ENCODE assay signal across 18 cellular contexts in the genomic region with DNA sequence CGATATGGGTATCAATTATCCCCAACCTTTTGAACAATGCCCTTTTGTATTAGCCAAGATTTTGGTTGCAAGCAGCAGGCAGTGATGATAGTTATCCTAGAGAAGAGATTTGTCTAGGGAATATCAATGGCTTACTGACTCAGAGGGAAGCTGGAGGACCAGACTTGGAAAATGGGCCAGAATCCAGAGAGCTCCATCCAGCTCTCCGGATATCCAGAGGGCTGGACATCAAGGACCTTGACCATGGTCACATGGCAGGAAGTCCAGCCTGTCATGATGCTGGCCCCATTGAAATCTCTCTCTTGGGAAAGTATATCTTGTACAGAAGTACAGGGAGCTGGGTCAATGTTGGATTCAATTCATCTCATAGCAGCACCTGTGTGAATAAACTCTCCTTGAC.
A peak's percentile ranks its signal among the peaks of the same experiment; 100 is the strongest.
DNase-seq lines count a peak whose midpoint lies in the region; ATAC-seq and TF ChIP-seq lines count a peak whose summit lies in the region.
"Had no signal": no experiment of that assay in that cellular context is flagged by ENCODE, and none has a peak within 500 bp of the region (broad histone marks: within the 10 kb centered on the region; RNA-seq: fewer than 3 reads in every experiment).

No MANE protein-coding gene starts in this region.

- no peak overlapping the region for H3K9ac ChIP-seq in mesendoderm (ENCODE audit: low read length)
- H3K9ac ChIP-seq in smooth muscle cell (ENCODE audit: low read depth): no peak overlapping the region
- H3K9ac ChIP-seq: BLaER1, KMS-11 had no signal

- H2AFZ ChIP-seq in smooth muscle cell (ENCODE audit: low read depth): peak overlapping the region; percentile 37

- intact Hi-C loops in heart left ventricle (cut with DNase I): loop anchor here in 1 of 10 donors (10.0 kb wide), 1 partner anchor 268 kb away; no protein-coding TSS in a partner anchor
- intact Hi-C loops in left ventricle myocardium inferior (cut with micrococcal nuclease): no loop called here

- no peak overlapping the region for H2BK15ac ChIP-seq in mesendoderm (replicated peaks; ENCODE audit: low read depth)

- no peak overlapping the region for H4K8ac ChIP-seq in mesendoderm (ENCODE audit: low read depth, low read length)

- H3K36me3 ChIP-seq in heart left ventricle (no peaks in the 10 kb centered on the region), left ventricle myocardium inferior (no peaks in the 10 kb centered on the region), mesendoderm (ENCODE audit: control insufficient read depth, insufficient read depth, low read length) (no peaks in the 10 kb centered on the region), smooth muscle cell (ENCODE audit: low read depth) (peaks cover 4% of the 10 kb centered on the region)
- H3K36me3 ChIP-seq: BLaER1 had no signal

- ATAC-seq in heart left ventricle: peak in 3 of 4 donors; percentile 60 to 75 (median 67)

- no peaks in the 10 kb centered on the region for H3K79me1 ChIP-seq in mesendoderm (ENCODE audit: low read length)

- 43 to 63% (median 47%) methylated on average over 2 of the region's 2 CpGs for WGBS in heart left ventricle, 4 donors
- WGBS in mesendoderm (ENCODE audit: extremely low coverage, insufficient coverage, low lambda C conversion rate): no CpG with 5 or more reads among the region's 2 CpGs
- 92% methylated on average over 2 of the region's 2 CpGs for WGBS in smooth muscle cell (ENCODE audit: low lambda C conversion rate)

- H3K27ac ChIP-seq in heart left ventricle (peak overlapping the region in 2 of 12 donors; percentile 9 to 33), left ventricle myocardium inferior (replicated peaks) (no peak overlapping the region), mesendoderm (ENCODE audit: low read depth, low read length) (no peak overlapping the region), smooth muscle cell (ENCODE audit: low read depth) (no peak overlapping the region)
- H3K27ac ChIP-seq: BLaER1, KMS-11 had no signal

- H3K4me2 ChIP-seq in mesendoderm (ENCODE audit: low read length): no peak overlapping the region
- no peak overlapping the region for H3K4me2 ChIP-seq in smooth muscle cell
- H3K4me2 ChIP-seq: BLaER1, KMS-11 had no signal

- H3K27me3 ChIP-seq in heart left ventricle: no peaks in the 10 kb centered on the region
- H3K27me3 ChIP-seq in left ventricle myocardium inferior (ENCODE audit: low read depth): no peaks in the 10 kb centered on the region
- H3K27me3 ChIP-seq in mesendoderm (ENCODE audit: insufficient read depth, low read length, poor library complexity): no peaks in the 10 kb centered on the region
- H3K27me3 ChIP-seq in smooth muscle cell (ENCODE audit: low read depth): no peaks in the 10 kb centered on the region
- H3K27me3 ChIP-seq: BLaER1 had no signal

- no peak overlapping the region for H3K18ac ChIP-seq in mesendoderm (ENCODE audit: low read length)

- no peak overlapping the region for H2BK120ac ChIP-seq in mesendoderm (ENCODE audit: low read depth, low read length)

- DNase-seq in heart left ventricle: peak in 3 of 5 donors; percentile 33 to 42 (median 38)
- DNase-seq in left ventricle myocardium inferior: no peak
- DNase-seq in mesendoderm: no peak
- no peak for DNase-seq in smooth muscle cell (lab: John Stamatoyannopoulos, UW; ENCODE audit: unreplicated experiment)
- no peak for DNase-seq in NCI-H1105 (lab: John Stamatoyannopoulos, UW)
- DNase-seq in foreskin fibroblast: no peak
- DNase-seq in stimulated activated CD4-positive, alpha-beta T cell treated with anti-CD3 and anti-CD28 coated beads, Interleukin-4, amount 100 ng/mL, for 4 hours: no peak
- DNase-seq: CD4-positive, alpha-beta T cell; MM.1S; NCI-H1417; NCI-H1694; NCI-H2029 treated with DMSO at 0.1 percent for 48 hours; NCI-H446 treated with DMSO at 0.1 percent for 48 hours; NCI-H526; RPMI8226; SIG-M5 had no signal

- no peak for TF ChIP-seq POLR2A in heart left ventricle (IDR thresholded peaks at IDR 0.05)

- H3K9me3 ChIP-seq in heart left ventricle (peaks cover 0 to 6% (median 0%) of the 10 kb centered on the region in 12 donors), left ventricle myocardium inferior (replicated peaks) (peaks cover 11% of the 10 kb centered on the region), smooth muscle cell (replicated peaks; ENCODE audit: low read depth) (no peaks in the 10 kb centered on the region)

- no peak overlapping the region for H2AK5ac ChIP-seq in mesendoderm (ENCODE audit: low read length)

- no peaks in the 10 kb centered on the region for H4K20me1 ChIP-seq in smooth muscle cell (ENCODE audit: low read depth)
- H4K20me1 ChIP-seq: BLaER1 had no signal

- H3K79me2 ChIP-seq in mesendoderm (ENCODE audit: control insufficient read depth, insufficient read depth, low read length) (no peaks in the 10 kb centered on the region), smooth muscle cell (ENCODE audit: low read depth) (no peaks in the 10 kb centered on the region)

- no peak overlapping the region for H4K5ac ChIP-seq in mesendoderm (ENCODE audit: low read length)

- no peak overlapping the region for H3K56ac ChIP-seq in mesendoderm (ENCODE audit: low read length)

- H3K4ac ChIP-seq in mesendoderm (ENCODE audit: low read depth, low read length): peak overlapping the region; percentile 16

- no peak overlapping the region for H2BK5ac ChIP-seq in mesendoderm (ENCODE audit: low read length)

- peaks cover 6% of the 10 kb centered on the region for H3F3A ChIP-seq in smooth muscle cell (ENCODE audit: low read depth)

- H3K23ac ChIP-seq in mesendoderm (ENCODE audit: low read length): no peak overlapping the region

- H3K4me3 ChIP-seq in heart left ventricle (no peak overlapping the region), left ventricle myocardium inferior (no peak overlapping the region), mesendoderm (ENCODE audit: low read length) (no peak overlapping the region), smooth muscle cell (no peak overlapping the region), foreskin fibroblast (ENCODE audit: low read depth in 1 of 2, low read length in 2 of 2) (no peak overlapping the region)
- H3K4me3 ChIP-seq: BLaER1 had no signal

- H3K4me1 ChIP-seq in heart left ventricle (peaks cover 0 to 36% (median 4%) of the 10 kb centered on the region in 12 donors), left ventricle myocardium inferior (peaks cover 16% of the 10 kb centered on the region), mesendoderm (ENCODE audit: control insufficient read depth, low read depth, low read length) (no peaks in the 10 kb centered on the region), smooth muscle cell (ENCODE audit: low read depth) (no peaks in the 10 kb centered on the region)
- H3K4me1 ChIP-seq: BLaER1 had no signal

- TF ChIP-seq CTCF in heart left ventricle (IDR thresholded peaks at IDR 0.05) (no peak), left ventricle myocardium inferior (IDR thresholded peaks at IDR 0.05; ENCODE audit: borderline replicate concordance) (no peak), smooth muscle cell (IDR thresholded peaks at IDR 0.05; ENCODE audit: borderline replicate concordance, insufficient read depth, poor library complexity, severe bottlenecking) (no peak), foreskin fibroblast (IDR thresholded peaks at IDR 0.05; ENCODE audit: low read depth, low read length) (no peak)

Comparison
In these comparisons a context has a peak if more than half of its experiments do, and no peak if none do; other contexts are left out.
1. DNase-seq: peak in heart left ventricle (3 of 5); none in left ventricle myocardium inferior (single experiment), mesendoderm (single experiment), smooth muscle cell (single experiment), NCI-H1105 (single experiment), foreskin fibroblast (0 of 2) and stimulated activated CD4-positive, alpha-beta T cell treated with anti-CD3 and anti-CD28 coated beads, Interleukin-4, amount 100 ng/mL, for 4 hours (0 of 2).